ENCODE assay signal across 1 cellular context in the genomic region with DNA sequence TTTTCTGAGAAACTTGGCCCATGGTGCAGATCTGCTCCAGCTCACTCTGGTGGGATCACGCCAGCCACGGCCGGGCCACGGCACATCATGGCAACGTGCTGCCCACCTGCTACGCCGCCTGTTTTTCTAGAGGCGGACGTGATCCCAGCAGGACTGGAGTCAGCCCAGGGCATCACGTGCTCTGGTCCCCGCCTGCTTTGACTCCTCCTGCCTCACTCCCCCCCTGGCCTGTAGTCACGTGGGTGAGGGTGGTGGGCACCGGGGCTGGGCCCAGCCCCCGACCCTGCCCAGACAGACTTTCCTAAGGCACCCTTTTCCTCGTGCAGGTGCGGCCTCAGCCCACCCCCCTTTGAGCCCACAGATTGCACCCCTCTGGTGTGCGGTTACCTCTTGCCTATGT. TPM values are rescaled to one million over a fixed set of nuclear protein-coding genes. Genes with fewer than 3 reads are reported as not detected.
"Had no signal": no experiment of that assay in that cellular context is flagged by ENCODE, and none has a peak within 500 bp of the region (broad histone marks: within the 10 kb centered on the region; RNA-seq: fewer than 3 reads in every experiment).

No MANE protein-coding gene starts in this region.

RNA-seq across cellular contexts. Expression of gene CLEC18A, which starts 0.7 kb away (rescaled TPM):
- total RNA-seq: NCI-H460 had no signal
